In the genomic region with DNA sequence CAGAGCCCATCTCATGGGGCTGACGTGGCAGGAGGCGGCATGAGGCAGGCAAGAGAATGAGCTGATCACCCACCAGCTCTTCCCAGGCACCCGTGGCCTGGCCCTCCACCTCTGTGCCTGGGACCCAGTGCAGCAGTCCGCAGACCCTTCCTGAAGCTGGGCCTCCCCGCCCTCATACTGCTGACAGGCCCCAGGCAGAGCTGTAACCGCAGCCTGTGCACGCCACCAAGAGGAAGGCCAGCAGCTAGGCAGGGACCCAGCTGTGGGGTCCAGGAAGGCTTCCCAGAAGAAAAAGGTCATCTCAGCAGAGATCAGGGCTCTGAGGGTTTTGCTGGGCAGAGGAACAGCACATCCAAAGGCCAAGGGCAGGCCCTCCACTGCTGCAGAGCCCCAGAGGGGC, we compare ENCODE assay signal across 20 cellular contexts. TPM values are rescaled to one million over a fixed set of nuclear protein-coding genes. Genes with fewer than 3 reads are reported as not detected.
DNase-seq lines count a peak whose midpoint lies in the region; ATAC-seq and TF ChIP-seq lines count a peak whose summit lies in the region.
"Had no signal": no experiment of that assay in that cellular context is flagged by ENCODE, and none has a peak within 500 bp of the region (broad histone marks: within the 10 kb centered on the region; RNA-seq: fewer than 3 reads in every experiment).

No MANE protein-coding gene starts in this region.

- H3K27me3 ChIP-seq in BLaER1 = no peaks in the 10 kb centered on the region
- no peaks in the 10 kb centered on the region for H3K27me3 ChIP-seq in SK-N-SH (ENCODE audit: insufficient read depth)
- H3K27me3 ChIP-seq: adrenal gland, pancreas had no signal

- H3K4me1 ChIP-seq in BLaER1 (peaks cover 73% of the 10 kb centered on the region), SK-N-SH (ENCODE audit: control insufficient read depth in 1 of 2, insufficient read depth in 2 of 2, low read depth in 1 of 2, low read length in 1 of 2) (peaks cover 0 to 23% of the 10 kb centered on the region in 2 experiments; a peak in 1 of 4 replicates)

- no peaks in the 10 kb centered on the region for H3F3A ChIP-seq in SK-N-SH (replicated peaks; ENCODE audit: insufficient read depth)

- H3K9ac ChIP-seq in BLaER1 = peak overlapping the region; percentile 45
- no peak overlapping the region for H3K9ac ChIP-seq in SK-N-SH

- TF ChIP-seq RAD21 in SK-N-SH (IDR thresholded peaks at IDR 0.05; ENCODE audit: low read length) = peak; percentile 35

- H3K4me2 ChIP-seq in BLaER1 (peak overlapping the region; percentile 89), SK-N-SH (no peak overlapping the region)

- H3K4me3 Mint-ChIP-seq in dendritic cell treated with granulocyte-macrophage colony-stimulating factor and Interleukin-4, amounts not matched to agents 40 ng/mL and 50 ng/mL, for 4 days = no peak overlapping the region
- H3K4me3 Mint-ChIP-seq: activated CD8-positive, alpha-beta memory T cell treated with anti-CD3 and anti-CD28 coated beads, Interleukin-2, amount 10 ng/mL, durations not matched to agents 7 days and 5 days; endodermal cell; naive thymus-derived CD4-positive, alpha-beta T cell had no signal

- H3K36me3 ChIP-seq in BLaER1 (peaks cover 53% of the 10 kb centered on the region), SK-N-SH (replicated peaks in 1 of 2; ENCODE audit: control insufficient read depth in 1 of 2, insufficient read depth in 2 of 2, low read length in 1 of 2) (peaks cover 3 to 49% of the 10 kb centered on the region in 2 experiments)

- peak overlapping the region; percentile 72 for H3K27ac ChIP-seq in BLaER1
- 0 out of 4 replicates have a peak overlapping the region, but pooled peaks of 1 of the 2 experiments have one; percentile 8 for H3K27ac ChIP-seq in SK-N-SH (ENCODE audit: low read depth in 2 of 2, low read length in 1 of 2)
- H3K27ac ChIP-seq: pancreas had no signal

- CTCF ChIA-PET in SK-N-SH (lab: Yijun Ruan, JAX) = interaction anchor here (0.7 to 4.7 kb wide), 22 partner anchors 9 to 328 kb away, joined by 3 to 76 read pairs (median 6); a partner anchor contains a TSS

- no peak for ATAC-seq in HG03097 (IDR thresholded peaks at IDR 0.05; ENCODE audit: low FRiP score, unreplicated experiment)
- no peak for ATAC-seq in GM19452 (IDR thresholded peaks at IDR 0.05; ENCODE audit: unreplicated experiment)
- ATAC-seq in HG02623 (IDR thresholded peaks at IDR 0.05; ENCODE audit: unreplicated experiment) = no peak
- ATAC-seq in GM21367 (IDR thresholded peaks at IDR 0.05; ENCODE audit: unreplicated experiment) = no peak

- H4K20me1 ChIP-seq in BLaER1 = peaks cover 25% of the 10 kb centered on the region
- no peaks in the 10 kb centered on the region for H4K20me1 ChIP-seq in SK-N-SH (ENCODE audit: insufficient read depth)

- intact Hi-C loops in dendritic cell treated with granulocyte-macrophage colony-stimulating factor and Interleukin-4, amounts not matched to agents 40 ng/mL and 50 ng/mL, for 4 days (cut with micrococcal nuclease) = loop anchor here (5.0 kb wide), 1 partner anchor 308 kb away; no protein-coding TSS in a partner anchor

- no peaks in the 10 kb centered on the region for H3K9me2 ChIP-seq in SK-N-SH

- peaks cover 99% of the 10 kb centered on the region for H3K36me3 Mint-ChIP-seq in dendritic cell treated with granulocyte-macrophage colony-stimulating factor and Interleukin-4, amounts not matched to agents 40 ng/mL and 50 ng/mL, for 4 days (ENCODE audit: low read depth)
- H3K36me3 Mint-ChIP-seq: activated CD8-positive, alpha-beta memory T cell treated with anti-CD3 and anti-CD28 coated beads, Interleukin-2, amount 10 ng/mL, durations not matched to agents 7 days and 5 days had no signal

- DNase-seq in SK-N-SH = no peak
- DNase-seq: activated CD8-positive, alpha-beta memory T cell treated with anti-CD3 and anti-CD28 coated beads, Interleukin-2, amount 10 ng/mL, durations not matched to agents 7 days and 5 days; adrenal gland; Calu3; cerebellar nuclear complex; endodermal cell; KG1; naive thymus-derived CD4-positive, alpha-beta T cell; NCI-H1105; NCI-H2107; NCI-H69; stimulated activated CD4-positive, alpha-beta T cell treated with anti-CD3 and anti-CD28 coated beads, Interleukin-2, amount 100 ng/mL, for 24 hours had no signal

- H3K27ac Mint-ChIP-seq in dendritic cell treated with granulocyte-macrophage colony-stimulating factor and Interleukin-4, amounts not matched to agents 40 ng/mL and 50 ng/mL, for 4 days = peak overlapping the region; percentile 21
- H3K27ac Mint-ChIP-seq: activated CD8-positive, alpha-beta memory T cell treated with anti-CD3 and anti-CD28 coated beads, Interleukin-2, amount 10 ng/mL, durations not matched to agents 7 days and 5 days; endodermal cell had no signal

- no peak for TF ChIP-seq EP300 in SK-N-SH (IDR thresholded peaks at IDR 0.05; ENCODE audit: borderline replicate concordance in 1 of 2, low read depth in 1 of 2, low read length in 1 of 2)

- no peaks in the 10 kb centered on the region for H3K27me3 Mint-ChIP-seq in dendritic cell treated with granulocyte-macrophage colony-stimulating factor and Interleukin-4, amounts not matched to agents 40 ng/mL and 50 ng/mL, for 4 days
- H3K27me3 Mint-ChIP-seq: activated CD8-positive, alpha-beta memory T cell treated with anti-CD3 and anti-CD28 coated beads, Interleukin-2, amount 10 ng/mL, durations not matched to agents 7 days and 5 days; naive thymus-derived CD4-positive, alpha-beta T cell had no signal

- TF ChIP-seq CTCF in GM12875 (IDR thresholded peaks at IDR 0.05; ENCODE audit: borderline replicate concordance, insufficient read depth, low read depth, low read length) (0 out of 2 replicates have a peak, but pooled peaks have one; percentile 6), SK-N-SH (IDR thresholded peaks at IDR 0.05) (no peak)

- POLR2A ChIA-PET in SK-N-SH (lab: Yijun Ruan, JAX) = interaction anchor here (0.7 to 1.2 kb wide), 3 partner anchors 9 to 198 kb away, joined by 3 to 4 read pairs (median 4); a partner anchor contains a TSS

- no peaks in the 10 kb centered on the region for H3K79me2 ChIP-seq in SK-N-SH (ENCODE audit: insufficient read depth)

- H3K4me3 ChIP-seq in BLaER1 (peak overlapping the region; percentile 40; the same call in 1 of the 2 replicates), GM12875 (ENCODE audit: low read depth, low read length) (no peak overlapping the region), SK-N-SH (ENCODE audit: low read depth in 2 of 2, low read length in 1 of 2) (no peak overlapping the region)
- H3K4me3 ChIP-seq: adrenal gland, pancreas had no signal

- peaks cover 48% of the 10 kb centered on the region for H3K4me1 Mint-ChIP-seq in dendritic cell treated with granulocyte-macrophage colony-stimulating factor and Interleukin-4, amounts not matched to agents 40 ng/mL and 50 ng/mL, for 4 days (ENCODE audit: low read depth)
- H3K4me1 Mint-ChIP-seq: endodermal cell had no signal

- WGBS in SK-N-SH (ENCODE audit: low lambda C conversion rate) = 40% methylated on average over 1 of the region's 7 CpGs

- H2AFZ ChIP-seq in SK-N-SH (ENCODE audit: low read depth) = no peak overlapping the region

- no peaks in the 10 kb centered on the region for H3K9me3 Mint-ChIP-seq in dendritic cell treated with granulocyte-macrophage colony-stimulating factor and Interleukin-4, amounts not matched to agents 40 ng/mL and 50 ng/mL, for 4 days
- H3K9me3 Mint-ChIP-seq: endodermal cell; naive thymus-derived CD4-positive, alpha-beta T cell had no signal

- H3K9me3 ChIP-seq in BLaER1 (no peaks in the 10 kb centered on the region), SK-N-SH (no peaks in the 10 kb centered on the region)
- H3K9me3 ChIP-seq: adrenal gland, pancreas had no signal

TF ChIP-seq in SK-N-SH, 30 proteins besides CTCF, POLR2A, EP300 and RAD21 (continues in another document):
- TF ChIP-seq, protein P1, sequence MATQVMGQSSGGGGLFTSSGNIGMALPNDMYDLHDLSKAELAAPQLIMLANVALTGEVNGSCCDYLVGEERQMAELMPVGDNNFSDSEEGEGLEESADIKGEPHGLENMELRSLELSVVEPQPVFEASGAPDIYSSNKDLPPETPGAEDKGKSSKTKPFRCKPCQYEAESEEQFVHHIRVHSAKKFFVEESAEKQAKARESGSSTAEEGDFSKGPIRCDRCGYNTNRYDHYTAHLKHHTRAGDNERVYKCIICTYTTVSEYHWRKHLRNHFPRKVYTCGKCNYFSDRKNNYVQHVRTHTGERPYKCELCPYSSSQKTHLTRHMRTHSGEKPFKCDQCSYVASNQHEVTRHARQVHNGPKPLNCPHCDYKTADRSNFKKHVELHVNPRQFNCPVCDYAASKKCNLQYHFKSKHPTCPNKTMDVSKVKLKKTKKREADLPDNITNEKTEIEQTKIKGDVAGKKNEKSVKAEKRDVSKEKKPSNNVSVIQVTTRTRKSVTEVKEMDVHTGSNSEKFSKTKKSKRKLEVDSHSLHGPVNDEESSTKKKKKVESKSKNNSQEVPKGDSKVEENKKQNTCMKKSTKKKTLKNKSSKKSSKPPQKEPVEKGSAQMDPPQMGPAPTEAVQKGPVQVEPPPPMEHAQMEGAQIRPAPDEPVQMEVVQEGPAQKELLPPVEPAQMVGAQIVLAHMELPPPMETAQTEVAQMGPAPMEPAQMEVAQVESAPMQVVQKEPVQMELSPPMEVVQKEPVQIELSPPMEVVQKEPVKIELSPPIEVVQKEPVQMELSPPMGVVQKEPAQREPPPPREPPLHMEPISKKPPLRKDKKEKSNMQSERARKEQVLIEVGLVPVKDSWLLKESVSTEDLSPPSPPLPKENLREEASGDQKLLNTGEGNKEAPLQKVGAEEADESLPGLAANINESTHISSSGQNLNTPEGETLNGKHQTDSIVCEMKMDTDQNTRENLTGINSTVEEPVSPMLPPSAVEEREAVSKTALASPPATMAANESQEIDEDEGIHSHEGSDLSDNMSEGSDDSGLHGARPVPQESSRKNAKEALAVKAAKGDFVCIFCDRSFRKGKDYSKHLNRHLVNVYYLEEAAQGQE (IDR thresholded peaks at IDR 0.05; ENCODE audit: low read depth, low read length) = no peak
- TF ChIP-seq SIN3A (IDR thresholded peaks at IDR 0.05; ENCODE audit: borderline replicate concordance, low read depth, low read length) (no peak), TAF1 (IDR thresholded peaks at IDR 0.05; ENCODE audit: borderline replicate concordance, low read depth, low read length) (no peak), NRF1 (IDR thresholded peaks at IDR 0.05; ENCODE audit: low read depth, low read length) (no peak), GATA2 (CRISPR knock-in tag; IDR thresholded peaks at IDR 0.05) (no peak), SMC3 (IDR thresholded peaks at IDR 0.05; ENCODE audit: low read depth, low read length) (no peak)

RNA-seq across cellular contexts. Expression of a gene that starts 9.8 kb away (rescaled TPM):
- polyA plus RNA-seq in SK-N-SH (2012; rRNA removed) = 53.6 and 61.2 TPM in 2 replicates
- 32.7 and 39.0 TPM in 2 replicates for polyA plus RNA-seq in SK-N-SH (2012; cell fraction: cytosol; rRNA removed)
- 205 and 223 TPM in 2 replicates for polyA plus RNA-seq in SK-N-SH (2012; cell fraction: nucleus; rRNA removed)

RNA-seq across cellular contexts. Expression of a gene that starts 9.9 kb away (rescaled TPM):
- polyA plus RNA-seq in SK-N-SH (2012; rRNA removed) = 32.7 and 56.2 TPM in 2 replicates
- 42.6 and 69.9 TPM in 2 replicates for polyA plus RNA-seq in SK-N-SH (2012; cell fraction: cytosol; rRNA removed)
- 38.4 and 59.7 TPM in 2 replicates for polyA plus RNA-seq in SK-N-SH (2012; cell fraction: nucleus; rRNA removed)

RNA-seq across cellular contexts. Expression of a gene that starts 49.3 kb away (rescaled TPM):
- polyA plus RNA-seq in SK-N-SH (2012; rRNA removed) = 1.9 TPM in 2 replicates
- 1.8 and 2.1 TPM in 2 replicates for polyA plus RNA-seq in SK-N-SH (2012; cell fraction: cytosol; rRNA removed)
- 1.3 and 1.4 TPM in 2 replicates for polyA plus RNA-seq in SK-N-SH (2012; cell fraction: nucleus; rRNA removed)
- polyA plus RNA-seq: naive thymus-derived CD4-positive, alpha-beta T cell; pancreas had no signal
